23 cellular contexts compared by ENCODE assay signal in genomic region chr18:54075681-54076080, GRCh38.
"Had no signal": no experiment of that assay in that cellular context is flagged by ENCODE, and none has a peak within 500 bp of the region (broad histone marks: within the 10 kb centered on the region; RNA-seq: fewer than 3 reads in every experiment).

No MANE protein-coding gene starts in this region.

- H3K4me3 ChIP-seq: cardiac muscle cell, heart left ventricle, stomach, thyroid gland, upper lobe of right lung had no signal

- H3K4me1 ChIP-seq: heart left ventricle, stomach, thyroid gland, upper lobe of right lung had no signal

- H3K36me3 ChIP-seq: cardiac muscle cell, heart left ventricle, neutrophil, stomach, thyroid gland, upper lobe of right lung had no signal

- H3K27ac ChIP-seq: cardiac muscle cell, heart left ventricle, neutrophil, stomach, thyroid gland, upper lobe of right lung had no signal

- H3K27me3 ChIP-seq: cardiac muscle cell, heart left ventricle, stomach, thyroid gland, upper lobe of right lung had no signal

- DNase-seq: activated CD4-positive, alpha-beta T cell treated with anti-CD3 and anti-CD28 coated beads for 36 hours; activated CD4-positive, CD25-positive, alpha-beta regulatory T cell; activated CD8-positive, alpha-beta memory T cell treated with anti-CD3 and anti-CD28 coated beads, Interleukin-2, amount 10 ng/mL, durations not matched to agents 7 days and 5 days; activated CD8-positive, alpha-beta T cell treated with anti-CD3 and anti-CD28 coated beads, Interleukin-2, amount 10 ng/mL, durations not matched to agents 7 days and 5 days; activated naive CD4-positive, alpha-beta T cell; activated T-cell treated with anti-CD3 and anti-CD28 coated beads, Interleukin-2, amount 50 U/mL, for 72 hours; anterior cingulate cortex; cortex of kidney; effector memory CD8-positive, alpha-beta T cell; foreskin fibroblast; heart left ventricle; hypothalamus; left ventricle myocardium superior; nephron progenitor cell; stimulated activated CD4-positive, alpha-beta T cell treated with anti-CD3 and anti-CD28 coated beads, Interleukin-15, amount 100 ng/mL, for 24 hours; stimulated activated CD4-positive, alpha-beta T cell treated with anti-CD3 and anti-CD28 coated beads, Interleukin-2, amount 100 ng/mL, for 24 hours; stimulated activated naive B cell treated with anti-CD40 and anti-IgM and Interleukin-4, amounts not matched to agents 10 μg/mL and 1 μg/mL and 100 μg/mL, for 72 hours; stomach; T-helper 1 cell; thyroid gland; upper lobe of right lung had no signal

- H3K9me3 ChIP-seq: heart left ventricle, neutrophil, stomach, thyroid gland, upper lobe of right lung had no signal
